In the genomic region with DNA sequence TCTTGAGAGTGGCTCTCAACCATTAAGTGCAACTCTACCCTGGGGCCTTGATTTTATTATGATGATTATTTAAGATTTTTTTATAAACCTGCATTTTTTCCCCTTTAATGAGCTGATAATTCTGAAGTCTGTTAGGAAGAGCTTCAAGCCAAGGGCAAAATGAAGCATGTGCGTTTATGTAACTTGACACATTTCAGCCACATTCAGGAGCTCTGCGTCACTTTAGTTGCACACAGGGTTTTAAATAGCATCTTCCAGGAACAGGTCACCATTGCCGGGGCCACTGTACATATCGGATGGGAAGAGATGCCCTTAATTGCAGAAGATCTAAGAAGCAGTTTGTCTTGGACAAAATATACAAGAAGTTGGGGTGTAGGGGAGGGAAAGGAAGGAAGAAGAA, we compare ENCODE assay signal across 23 cellular contexts.
"Had no signal": no experiment of that assay in that cellular context is flagged by ENCODE, and none has a peak within 500 bp of the region (broad histone marks: within the 10 kb centered on the region; RNA-seq: fewer than 3 reads in every experiment).

No MANE protein-coding gene starts in this region.

- H3K27ac ChIP-seq: body of pancreas, right lobe of liver, thoracic aorta, WERI-Rb-1 had no signal

- ATAC-seq: activated naive CD8-positive, alpha-beta T cell treated with anti-CD3 and anti-CD28 coated beads, Interleukin-2, amount 50 U/mL, for 24 hours; activated T-cell treated with anti-CD3 and anti-CD28 coated beads, Interleukin-2, amount 50 U/mL, for 4 hours; body of pancreas; left ventricle myocardium superior had no signal

- H3K27me3 ChIP-seq: body of pancreas, right lobe of liver had no signal

- H3K36me3 ChIP-seq: right lobe of liver, thoracic aorta, WERI-Rb-1 had no signal

- H3K4me1 ChIP-seq: body of pancreas had no signal

- H3K9me3 ChIP-seq: body of pancreas, right lobe of liver, thoracic aorta had no signal

- FAIRE-seq: small intestine, TTC549 had no signal

- DNase-seq: activated CD4-positive, alpha-beta T cell treated with anti-CD3 and anti-CD28 coated beads, Interleukin-2, amount 10 ng/mL, durations not matched to agents 7 days and 5 days; activated CD4-positive, CD25-positive, alpha-beta regulatory T cell treated with anti-CD3 and anti-CD28 coated beads, Interleukin-2, amount 50 U/mL, for 72 hours; activated CD8-positive, alpha-beta memory T cell treated with anti-CD3 and anti-CD28 coated beads for 24 hours; activated CD8-positive, alpha-beta memory T cell treated with anti-CD3 and anti-CD28 coated beads, Interleukin-2, amount 50 U/mL, for 4 hours; activated naive CD4-positive, alpha-beta T cell treated with anti-CD3 and anti-CD28 coated beads for 36 hours; activated naive CD8-positive, alpha-beta T cell treated with anti-CD3 and anti-CD28 coated beads, Interleukin-2, amount 50 U/mL, for 24 hours; activated T-cell treated with anti-CD3 and anti-CD28 coated beads, Interleukin-2, amount 50 U/mL, for 4 hours; body of pancreas; dermis blood vessel endothelial cell; effector CD8-positive, alpha-beta T cell; foreskin melanocyte; hippocampal formation; kidney glomerular epithelial cell; left ventricle myocardium superior; mammary epithelial cell; occipital lobe; right lobe of liver; stimulated activated CD4-positive, alpha-beta T cell treated with anti-CD3 and anti-CD28 coated beads, Interleukin-15, amount 100 ng/mL, for 24 hours; stimulated activated naive CD4-positive, alpha-beta T cell; WERI-Rb-1 had no signal

- H3K4me3 ChIP-seq: body of pancreas, right lobe of liver had no signal
